14 cellular contexts compared by ENCODE assay signal in genomic region chr11:47060807-47061206, GRCh38.
DNase-seq lines count a peak whose midpoint lies in the region; ATAC-seq lines count a peak whose summit lies in the region.
"Had no signal": no experiment of that assay in that cellular context is flagged by ENCODE, and none has a peak within 500 bp of the region (broad histone marks: within the 10 kb centered on the region; RNA-seq: fewer than 3 reads in every experiment).

No MANE protein-coding gene starts in this region.

- H4K91ac ChIP-seq in mesenchymal stem cell (ENCODE audit: low read length), result no peak overlapping the region

- no peak overlapping the region for H3K27ac Mint-ChIP-seq in activated naive CD8-positive, alpha-beta T cell treated with anti-CD3 and anti-CD28 coated beads, Interleukin-2, amount 10 ng/mL, durations not matched to agents 7 days and 5 days
- peak overlapping the region in 1 of 2 donors; percentile 38 for H3K27ac Mint-ChIP-seq in effector memory CD8-positive, alpha-beta T cell

- H3K9ac ChIP-seq in HUES64 (ENCODE audit: low read depth, low read length), result peak overlapping the region; percentile 34; the same call in 1 of the 2 replicates
- H3K9ac ChIP-seq in mesenchymal stem cell (ENCODE audit: low read length), result peak overlapping the region; percentile 26

- no peaks in the 10 kb centered on the region for H3K27me3 ChIP-seq in HUES64 (ENCODE audit: insufficient read depth, low read length)
- no peaks in the 10 kb centered on the region for H3K27me3 ChIP-seq in mesenchymal stem cell (ENCODE audit: control insufficient read depth in 1 of 2, insufficient read depth in 1 of 2, low read length in 2 of 2)

- H3K4me3 Mint-ChIP-seq in activated naive CD8-positive, alpha-beta T cell treated with anti-CD3 and anti-CD28 coated beads, Interleukin-2, amount 10 ng/mL, durations not matched to agents 7 days and 5 days, result peak overlapping the region; percentile 13
- no peak overlapping the region for H3K4me3 Mint-ChIP-seq in effector memory CD8-positive, alpha-beta T cell
- H3K4me3 Mint-ChIP-seq: IgD-negative memory B cell had no signal

- no peak overlapping the region for H3K14ac ChIP-seq in mesenchymal stem cell (ENCODE audit: low read length in 2 of 2)

- H3K9me3 ChIP-seq in HUES64 (ENCODE audit: insufficient read depth, low read depth, low read length), result no peaks in the 10 kb centered on the region
- no peaks in the 10 kb centered on the region for H3K9me3 ChIP-seq in mesenchymal stem cell (ENCODE audit: control insufficient read depth, low read length)

- no peaks in the 10 kb centered on the region for H3K27me3 Mint-ChIP-seq in activated naive CD8-positive, alpha-beta T cell treated with anti-CD3 and anti-CD28 coated beads, Interleukin-2, amount 10 ng/mL, durations not matched to agents 7 days and 5 days
- H3K27me3 Mint-ChIP-seq in effector memory CD8-positive, alpha-beta T cell, result no peaks in the 10 kb centered on the region
- H3K27me3 Mint-ChIP-seq: IgD-negative memory B cell had no signal

- no peak overlapping the region for H3K18ac ChIP-seq in mesenchymal stem cell (ENCODE audit: low read depth in 1 of 2, low read length in 2 of 2)

- H3K4me3 ChIP-seq in HUES64 (ENCODE audit: low read length) (no peak overlapping the region), mesenchymal stem cell (ENCODE audit: insufficient read depth in 1 of 2, low read depth in 1 of 2, low read length in 2 of 2) (no peak overlapping the region)

- H3K23ac ChIP-seq in mesenchymal stem cell (ENCODE audit: low read length in 2 of 2), result no peak overlapping the region

- peak; percentile 13 for DNase-seq in ELR (ENCODE audit: low read depth)
- no peak for DNase-seq in activated naive CD8-positive, alpha-beta T cell treated with anti-CD3 and anti-CD28 coated beads, Interleukin-2, amount 10 ng/mL, durations not matched to agents 7 days and 5 days
- DNase-seq in mesenchymal stem cell, result peak; percentile 47
- DNase-seq in activated naive CD4-positive, alpha-beta T cell (lab: John Stamatoyannopoulos, UW), result no peak
- no peak for DNase-seq in DMS153 treated with DMSO at 0.1 percent for 48 hours (lab: John Stamatoyannopoulos, UW; ENCODE audit: unreplicated experiment)
- no peak for DNase-seq in effector memory CD8-positive, alpha-beta T cell
- DNase-seq: activated CD8-positive, alpha-beta memory T cell treated with anti-CD3 and anti-CD28 coated beads, Interleukin-2, amount 50 U/mL, for 48 hours; DMS 273 treated with DMSO at 0.1 percent for 48 hours; stimulated activated CD4-positive, alpha-beta T cell treated with anti-CD3 and anti-CD28 coated beads, Interleukin-15, amount 100 ng/mL, for 24 hours; T-helper 9 cell had no signal

- 80% methylated on average over 1 of the region's 2 CpGs for WGBS in HUES64
- WGBS in mesenchymal stem cell, result 50% methylated on average over 1 of the region's 2 CpGs

- no peak overlapping the region for H2BK12ac ChIP-seq in mesenchymal stem cell (ENCODE audit: low read length in 2 of 2)

- ATAC-seq in activated naive CD8-positive, alpha-beta T cell treated with anti-CD3 and anti-CD28 coated beads, Interleukin-2, amount 10 ng/mL, durations not matched to agents 7 days and 5 days (ENCODE audit: low read depth), result no peak
- ATAC-seq in GM21576 (IDR thresholded peaks at IDR 0.05; ENCODE audit: unreplicated experiment), result no peak
- no peak for ATAC-seq in effector memory CD8-positive, alpha-beta T cell (replicated peaks)
- ATAC-seq: Panc1 had no signal

- peaks cover 13% of the 10 kb centered on the region for H3K36me3 Mint-ChIP-seq in activated naive CD8-positive, alpha-beta T cell treated with anti-CD3 and anti-CD28 coated beads, Interleukin-2, amount 10 ng/mL, durations not matched to agents 7 days and 5 days
- no peaks in the 10 kb centered on the region for H3K36me3 Mint-ChIP-seq in effector memory CD8-positive, alpha-beta T cell (ENCODE audit: insufficient read depth)

- no peaks in the 10 kb centered on the region; the same call in 1 of the 2 replicates for H3K36me3 ChIP-seq in HUES64 (ENCODE audit: insufficient read depth, low read length)
- H3K36me3 ChIP-seq in mesenchymal stem cell (ENCODE audit: control insufficient read depth in 1 of 2, insufficient read depth in 2 of 2, low read depth in 1 of 2, low read length in 2 of 2), result peaks cover 7 to 11% of the 10 kb centered on the region in 2 experiments

- H3K4me1 ChIP-seq in HUES64 (ENCODE audit: insufficient read depth, low read length), result peaks cover 45% of the 10 kb centered on the region
- H3K4me1 ChIP-seq in mesenchymal stem cell (ENCODE audit: control insufficient read depth, insufficient read depth, low read depth, low read length), result peaks cover 1% of the 10 kb centered on the region

- H2AFZ ChIP-seq in mesenchymal stem cell (ENCODE audit: low read depth, low read length), result no peak overlapping the region

- H3K9me3 Mint-ChIP-seq in activated naive CD8-positive, alpha-beta T cell treated with anti-CD3 and anti-CD28 coated beads, Interleukin-2, amount 10 ng/mL, durations not matched to agents 7 days and 5 days, result peaks cover 6% of the 10 kb centered on the region
- peaks cover 0 to 3% of the 10 kb centered on the region in 2 donors for H3K9me3 Mint-ChIP-seq in effector memory CD8-positive, alpha-beta T cell

- no peak overlapping the region for H3K4me2 ChIP-seq in mesenchymal stem cell (ENCODE audit: low read length, poor library complexity, severe bottlenecking)

- H2AK5ac ChIP-seq in mesenchymal stem cell (ENCODE audit: low read length, severe bottlenecking), result no peak overlapping the region

- H2BK120ac ChIP-seq in mesenchymal stem cell (ENCODE audit: low read depth, low read length), result no peak overlapping the region

- POLR2A ChIA-PET in activated naive CD8-positive, alpha-beta T cell treated with anti-CD3 and anti-CD28 coated beads, Interleukin-2, amount 10 ng/mL, durations not matched to agents 7 days and 5 days (lab: Charles Lee), result no interaction called here

- no peak overlapping the region for H2BK5ac ChIP-seq in mesenchymal stem cell (ENCODE audit: low read depth, low read length, poor library complexity, severe bottlenecking)

- peaks cover 3% of the 10 kb centered on the region for H3K79me1 ChIP-seq in mesenchymal stem cell (replicated peaks; ENCODE audit: low read length, poor library complexity, severe bottlenecking)

- H3K4me1 Mint-ChIP-seq in activated naive CD8-positive, alpha-beta T cell treated with anti-CD3 and anti-CD28 coated beads, Interleukin-2, amount 10 ng/mL, durations not matched to agents 7 days and 5 days, result peaks cover 8% of the 10 kb centered on the region
- H3K4me1 Mint-ChIP-seq in effector memory CD8-positive, alpha-beta T cell (ENCODE audit: low read depth in 2 of 2), result peaks cover 2 to 5% of the 10 kb centered on the region in 2 donors
- H3K4me1 Mint-ChIP-seq: IgD-negative memory B cell had no signal

- H4K8ac ChIP-seq in mesenchymal stem cell (ENCODE audit: low read length), result no peak overlapping the region

- no peak overlapping the region for H2BK15ac ChIP-seq in mesenchymal stem cell (ENCODE audit: low read depth, poor library complexity, severe bottlenecking)

- H3K27ac ChIP-seq in HUES64 (ENCODE audit: low read depth, low read length) (peak overlapping the region; percentile 72), mesenchymal stem cell (ENCODE audit: low read length, poor library complexity, severe bottlenecking) (no peak overlapping the region)

- H3K4ac ChIP-seq in mesenchymal stem cell (ENCODE audit: low read depth in 1 of 2, low read length in 2 of 2), result no peak overlapping the region

Comparison
In these comparisons a context has a peak if more than half of its experiments do, and no peak if none do; other contexts are left out.
1. DNase-seq: peak in ELR (single experiment) and mesenchymal stem cell (single experiment); none in activated naive CD8-positive, alpha-beta T cell treated with anti-CD3 and anti-CD28 coated beads, Interleukin-2, amount 10 ng/mL, durations not matched to agents 7 days and 5 days (single experiment), activated naive CD4-positive, alpha-beta T cell (0 of 4), DMS153 treated with DMSO at 0.1 percent for 48 hours (single experiment) and effector memory CD8-positive, alpha-beta T cell (0 of 3).